Comparison of ENCODE assay signal across 16 cellular contexts in genomic region chr3:149528344-149528657, GRCh38. TPM values are rescaled to one million over a fixed set of nuclear protein-coding genes. Genes with fewer than 3 reads are reported as not detected.
DNase-seq lines count a peak whose midpoint lies in the region; FAIRE-seq and TF ChIP-seq lines count a peak whose summit lies in the region.
"Had no signal": no experiment of that assay in that cellular context is flagged by ENCODE, and none has a peak within 500 bp of the region (broad histone marks: within the 10 kb centered on the region; RNA-seq: fewer than 3 reads in every experiment).

No MANE protein-coding gene starts in this region.

- TF ChIP-seq CTCF in kidney (IDR thresholded peaks at IDR 0.05; ENCODE audit: borderline replicate concordance, extremely low read depth, insufficient read depth) (no peak), osteocyte (IDR thresholded peaks at IDR 0.05) (no peak)

- H3K27me3 Mint-ChIP-seq in osteocyte (ENCODE audit: unreplicated experiment): no peaks in the 10 kb centered on the region

- H3K27me3 ChIP-seq in SJSA1 (replicated peaks): no peaks in the 10 kb centered on the region
- H3K27me3 ChIP-seq: neural progenitor cell had no signal

- H3K4me1 ChIP-seq in SJSA1 (replicated peaks) (peaks cover 39% of the 10 kb centered on the region), kidney (ENCODE audit: control insufficient read depth in 1 of 2, insufficient read depth in 1 of 2, low read depth in 1 of 2, low read length in 2 of 2) (peaks cover 7% of the 10 kb centered on the region in 2 donors)
- H3K4me1 ChIP-seq: neural progenitor cell had no signal

- H3K9ac ChIP-seq in kidney (ENCODE audit: low read length in 2 of 2): no peak overlapping the region
- H3K9ac ChIP-seq: neural progenitor cell had no signal

- H3K36me3 Mint-ChIP-seq in osteocyte (ENCODE audit: unreplicated experiment): peaks cover 38% of the 10 kb centered on the region

- in situ Hi-C loops in Caki2 (cut with HindIII; ENCODE audit: low pct_unique_long_range_greater_than_20kb, low sequenced_read_pairs): no loop called here

- H3K36me3 ChIP-seq in SJSA1 (peaks cover 33% of the 10 kb centered on the region), kidney (ENCODE audit: control insufficient read depth in 1 of 2, insufficient read depth in 2 of 2, low read length in 2 of 2) (peaks cover 21 to 26% of the 10 kb centered on the region in 2 donors)
- H3K36me3 ChIP-seq: neural progenitor cell had no signal

- no peak overlapping the region for H3K4me3 Mint-ChIP-seq in osteocyte (ENCODE audit: unreplicated experiment)
- H3K4me3 Mint-ChIP-seq: neural progenitor cell had no signal

- peak overlapping the region; percentile 54 for H3K27ac Mint-ChIP-seq in osteocyte (ENCODE audit: unreplicated experiment)

- DNase-seq in Caki2 (ENCODE audit: low read depth) (peak; percentile 55), SJSA1 (ENCODE audit: low read depth in 1 of 2, low spot score in 2 of 2) (peak; percentile 56 to 65), kidney (no peak), osteocyte (ENCODE audit: extremely low spot score, unreplicated experiment) (no peak), NCI-H1694 (lab: John Stamatoyannopoulos, UW) (no peak), NCI-H1105 treated with DMSO at 0.1 percent for 48 hours (lab: John Stamatoyannopoulos, UW) (no peak)
- DNase-seq in central memory CD4-positive, alpha-beta T cell: no peak
- DNase-seq in stimulated activated CD4-positive, alpha-beta T cell treated with anti-CD3 and anti-CD28 coated beads, Interleukin-12 subunit alpha, Interleukin-12 subunit beta, amount 100 ng/mL, for 4 hours: no peak
- DNase-seq: activated naive CD4-positive, alpha-beta T cell; stimulated activated naive CD8-positive, alpha-beta T cell treated with anti-CD3 and anti-CD28 coated beads, Interleukin-15, Interleukin-2, amounts not matched to agents 100 U/mL and 50 U/mL, for 24 hours had no signal

- peaks cover 48% of the 10 kb centered on the region for H3K4me1 Mint-ChIP-seq in osteocyte (ENCODE audit: unreplicated experiment)

- H3K4me3 ChIP-seq in SJSA1: no peak overlapping the region
- H3K4me3 ChIP-seq in kidney (ENCODE audit: low read length in 2 of 2): no peak overlapping the region
- H3K4me3 ChIP-seq: neural progenitor cell had no signal

- H3K27ac ChIP-seq in SJSA1 (peak overlapping the region; percentile 54), kidney (ENCODE audit: low read depth in 2 of 2, low read length in 2 of 2) (peak overlapping the region; percentile 48 to 66)
- H3K27ac ChIP-seq: neural progenitor cell had no signal

- H3K9me3 ChIP-seq in SJSA1 (replicated peaks) (no peaks in the 10 kb centered on the region), kidney (ENCODE audit: control insufficient read depth in 1 of 2, low read length in 2 of 2) (no peaks in the 10 kb centered on the region)

- FAIRE-seq in kidney (lab: Jason Lieb, UNC): no peak
- FAIRE-seq: D721Med, endometrium had no signal

- intact Hi-C loops in kidney (cut with DNase I): no loop called here

- no peaks in the 10 kb centered on the region for H3K9me3 Mint-ChIP-seq in osteocyte (ENCODE audit: unreplicated experiment)
- H3K9me3 Mint-ChIP-seq: neural progenitor cell had no signal

RNA-seq across cellular contexts. Expression of gene TM4SF4, which starts 53.8 kb away (rescaled TPM):
- total RNA-seq in Caki2 (2014; rRNA removed; shearing (Covaris generic); ENCODE audit: low replicate concordance): 10.9 TPM in 1 of 2 replicates, not detected in the other
- not detected in 2 replicates for total RNA-seq in SJSA1 (2014; rRNA removed; shearing (Covaris generic))
- total RNA-seq in kidney (0.94 TPM), osteocyte (not detected in 2 replicates)
- 0.92 TPM for polyA plus RNA-seq in kidney (ENCODE audit: insufficient read depth, low read depth, low replicate concordance)
- total RNA-seq: glomerular endothelial cell, skeletal muscle tissue had no signal
- polyA plus RNA-seq: keratinocyte had no signal

Comparison
In these comparisons a context has a peak if more than half of its experiments do, and no peak if none do; other contexts are left out.
1. DNase-seq: peak in Caki2 (single experiment) and SJSA1 (2 of 2); none in kidney (single experiment), osteocyte (single experiment), central memory CD4-positive, alpha-beta T cell (single experiment), stimulated activated CD4-positive, alpha-beta T cell treated with anti-CD3 and anti-CD28 coated beads, Interleukin-12 subunit alpha, Interleukin-12 subunit beta, amount 100 ng/mL, for 4 hours (single experiment), NCI-H1694 (single experiment) and NCI-H1105 treated with DMSO at 0.1 percent for 48 hours (single experiment).